Comparison of ENCODE assay signal across 1 cellular context in the genomic region with DNA sequence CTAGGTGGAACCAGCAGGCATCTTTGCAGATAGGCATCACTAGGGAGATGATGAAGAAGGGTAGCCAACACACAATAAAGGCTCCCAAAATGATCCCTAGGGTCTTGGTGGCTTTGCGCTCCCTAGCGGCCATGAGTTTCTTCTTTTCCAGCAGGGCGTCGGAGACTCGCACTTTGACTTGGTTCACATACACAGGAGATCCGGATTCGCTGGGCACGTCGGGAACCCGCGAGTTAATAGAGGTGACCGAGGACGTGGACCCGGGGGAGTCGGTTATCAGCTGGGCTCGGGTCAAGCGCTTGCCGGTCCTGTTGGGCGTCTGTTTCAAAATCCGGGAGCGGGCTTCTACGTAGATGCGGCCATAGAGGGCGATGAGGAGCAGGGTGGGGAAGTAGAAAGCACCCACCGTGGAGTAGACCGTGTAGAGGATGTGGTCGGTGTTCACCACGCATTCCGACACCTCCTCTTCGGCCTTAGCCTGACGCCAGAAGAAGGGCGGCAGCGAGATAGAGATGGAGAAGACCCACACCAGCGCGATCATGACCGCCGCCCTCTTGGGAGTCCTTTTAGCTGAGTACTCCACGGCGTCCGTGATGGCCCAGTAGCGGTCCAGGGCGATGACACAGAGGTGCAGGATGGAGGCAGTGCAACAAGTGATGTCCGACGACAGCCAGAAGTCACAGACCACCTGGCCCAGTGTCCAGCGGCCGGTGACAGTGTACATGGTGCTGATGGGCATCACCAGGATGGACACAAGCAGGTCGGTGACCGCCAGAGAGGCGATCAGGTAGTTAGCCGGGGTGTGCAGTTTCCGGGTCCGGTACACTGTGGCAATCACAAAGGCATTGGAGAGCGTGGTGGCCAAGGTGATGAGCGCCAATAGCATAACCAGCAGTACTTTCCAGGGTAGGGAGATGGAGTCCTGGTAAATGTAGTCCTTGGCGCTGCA.
TF ChIP-seq lines count a peak whose summit lies in the region.

No MANE protein-coding gene starts in this region.

TF ChIP-seq in H1, 55 proteins besides CTCF, POLR2A, EP300 and RAD21:
- TF ChIP-seq KDM5A (IDR thresholded peaks at IDR 0.05; ENCODE audit: low read length) (no peak), RBBP5 (IDR thresholded peaks at IDR 0.05; ENCODE audit: borderline replicate concordance, low read depth, low read length) (no peak; the same call in 1 of the 2 replicates), RFX5 (IDR thresholded peaks at IDR 0.05; ENCODE audit: borderline replicate concordance, low read depth, low read length) (no peak), BACH1 (IDR thresholded peaks at IDR 0.05; ENCODE audit: low read length) (0 out of 2 replicates have a peak, but pooled peaks have one; percentile 34), PHF8 (conservative IDR thresholded peaks at IDR 0.05; ENCODE audit: low read depth, low read length) (0 out of 2 replicates have a peak, but pooled peaks have one; percentile 0), SP1 (IDR thresholded peaks at IDR 0.05; ENCODE audit: low read depth, low read length) (no peak), SIN3A (conservative IDR thresholded peaks at IDR 0.05 in 1 of 2, IDR thresholded peaks at IDR 0.05 in 1 of 2; ENCODE audit: low read depth in 1 of 2, low read length in 2 of 2) (no peak; a peak in 1 of 4 replicates), CREB1 (IDR thresholded peaks at IDR 0.05) (peak; percentile 63; the same call in 1 of the 2 replicates), CBX8 (IDR thresholded peaks at IDR 0.05; ENCODE audit: borderline replicate concordance, low read depth, low read length) (no peak), BRCA1 (IDR thresholded peaks at IDR 0.05; ENCODE audit: low read depth, low read length) (no peak), KDM4A (IDR thresholded peaks at IDR 0.05; ENCODE audit: low read depth, low read length, severe bottlenecking) (peak; percentile 60), RNF2 (IDR thresholded peaks at IDR 0.05; ENCODE audit: borderline replicate concordance, low read depth, low read length, missing control alignments, poor library complexity, severe bottlenecking) (peak; percentile 39), BCL11A (IDR thresholded peaks at IDR 0.05; ENCODE audit: low read depth in 2 of 2, low read length in 2 of 2) (no peak), SUZ12 (IDR thresholded peaks at IDR 0.05; ENCODE audit: low read length) (peak; percentile 72; the same call in 1 of the 2 replicates), NANOG (IDR thresholded peaks at IDR 0.05; ENCODE audit: insufficient read depth, low read depth, low read length, poor library complexity, severe bottlenecking) (no peak), EZH2 (IDR thresholded peaks at IDR 0.05; ENCODE audit: low read depth, low read length, severe bottlenecking) (peak; percentile 41)
- TF ChIP-seq, protein P1, sequence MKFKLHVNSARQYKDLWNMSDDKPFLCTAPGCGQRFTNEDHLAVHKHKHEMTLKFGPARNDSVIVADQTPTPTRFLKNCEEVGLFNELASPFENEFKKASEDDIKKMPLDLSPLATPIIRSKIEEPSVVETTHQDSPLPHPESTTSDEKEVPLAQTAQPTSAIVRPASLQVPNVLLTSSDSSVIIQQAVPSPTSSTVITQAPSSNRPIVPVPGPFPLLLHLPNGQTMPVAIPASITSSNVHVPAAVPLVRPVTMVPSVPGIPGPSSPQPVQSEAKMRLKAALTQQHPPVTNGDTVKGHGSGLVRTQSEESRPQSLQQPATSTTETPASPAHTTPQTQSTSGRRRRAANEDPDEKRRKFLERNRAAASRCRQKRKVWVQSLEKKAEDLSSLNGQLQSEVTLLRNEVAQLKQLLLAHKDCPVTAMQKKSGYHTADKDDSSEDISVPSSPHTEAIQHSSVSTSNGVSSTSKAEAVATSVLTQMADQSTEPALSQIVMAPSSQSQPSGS (IDR thresholded peaks at IDR 0.05; ENCODE audit: low read length) = no peak
- TF ChIP-seq, protein P2, sequence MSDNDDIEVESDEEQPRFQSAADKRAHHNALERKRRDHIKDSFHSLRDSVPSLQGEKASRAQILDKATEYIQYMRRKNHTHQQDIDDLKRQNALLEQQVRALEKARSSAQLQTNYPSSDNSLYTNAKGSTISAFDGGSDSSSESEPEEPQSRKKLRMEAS (IDR thresholded peaks at IDR 0.05) = no peak; the same call in 1 of the 2 replicates
TF ChIP-seq in H1: peak in this region for 7.
